In genomic region chr19:55452381-55453325, GRCh38 we compare ENCODE assay signal across 8 cellular contexts. TPM values are rescaled to one million over a fixed set of nuclear protein-coding genes. Genes with fewer than 3 reads are reported as not detected.
A peak's percentile ranks its signal among the peaks of the same experiment; 100 is the strongest.
DNase-seq lines count a peak whose midpoint lies in the region; ATAC-seq and TF ChIP-seq lines count a peak whose summit lies in the region.

No MANE protein-coding gene starts in this region.

- TF ChIP-seq CTCF in fibroblast of mammary gland (conservative IDR thresholded peaks at IDR 0.05; ENCODE audit: control insufficient read depth, insufficient read depth, low read depth, low read length): no peak

- H3K4me3 Mint-ChIP-seq in naive thymus-derived CD8-positive, alpha-beta T cell: peak overlapping the region in 9 of 10 donors; percentile 23 to 84 (median 68)

- POLR2A ChIA-PET in naive thymus-derived CD8-positive, alpha-beta T cell (lab: Charles Lee): interaction anchor here (0.7 to 1.3 kb wide), 3 partner anchors 23 to 199 kb away, joined by 3 to 5 read pairs (median 4); partner anchors contain the start of genes TMEM238 and ZNF628

- H3K9me3 Mint-ChIP-seq in naive thymus-derived CD8-positive, alpha-beta T cell: peaks cover 0 to 2% (median 0%) of the 10 kb centered on the region in 9 donors

- H3K4me1 Mint-ChIP-seq in naive thymus-derived CD8-positive, alpha-beta T cell: peaks cover 14 to 25% (median 18%) of the 10 kb centered on the region in 4 donors

- no peak overlapping the region for H3K4me3 ChIP-seq in fibroblast of mammary gland (ENCODE audit: control insufficient read depth, low read depth, low read length)

- peaks cover 0 to 17% (median 3%) of the 10 kb centered on the region in 3 donors for H3K36me3 Mint-ChIP-seq in naive thymus-derived CD8-positive, alpha-beta T cell

- no peak overlapping the region for H3K27ac Mint-ChIP-seq in naive thymus-derived CD8-positive, alpha-beta T cell

- peak; percentile 38 to 56 for ATAC-seq in naive thymus-derived CD8-positive, alpha-beta T cell
- no peak for ATAC-seq in HG03097 (IDR thresholded peaks at IDR 0.05; ENCODE audit: low FRiP score, unreplicated experiment)
- ATAC-seq in HG02588 (IDR thresholded peaks at IDR 0.05; ENCODE audit: unreplicated experiment): no peak

- H3K27me3 Mint-ChIP-seq in naive thymus-derived CD8-positive, alpha-beta T cell: peaks cover 5 to 27% (median 21%) of the 10 kb centered on the region in 5 donors

- DNase-seq in NCI-H345 (lab: John Stamatoyannopoulos, UW): peak; percentile 32
- DNase-seq in NCI-H345 treated with DMSO at 0.1 percent for 48 hours (lab: John Stamatoyannopoulos, UW; ENCODE audit: unreplicated experiment): no peak
- peak; percentile 95 for DNase-seq in NCI-H2196 (lab: John Stamatoyannopoulos, UW; ENCODE audit: unreplicated experiment)
- DNase-seq in activated T-cell treated with anti-CD3 and anti-CD28 coated beads, Interleukin-2, amount 50 U/mL, for 1 hour: peak; percentile 65
- DNase-seq in fibroblast of mammary gland (ENCODE audit: low read depth): peak; percentile 59
- peak in 6 of 10 donors; percentile 35 to 71 (median 38) for DNase-seq in naive thymus-derived CD8-positive, alpha-beta T cell

RNA-seq across cellular contexts. Expression of gene ISOC2, which starts 8.8 kb away (rescaled TPM):
- total RNA-seq in naive thymus-derived CD8-positive, alpha-beta T cell: 10 to 100 TPM; 10.5 to 11.0 TPM
- polyA plus RNA-seq in naive thymus-derived CD8-positive, alpha-beta T cell: 10 to 100 TPM; 30.5 to 35.6 (median 34.2) TPM

RNA-seq across cellular contexts. Expression of gene SHISA7, which starts 9.6 kb away (rescaled TPM):
- not detected for total RNA-seq in naive thymus-derived CD8-positive, alpha-beta T cell
- polyA plus RNA-seq in naive thymus-derived CD8-positive, alpha-beta T cell: not detected

RNA-seq across cellular contexts. Expression of gene C19orf85, which starts 11.9 kb away (rescaled TPM):
- total RNA-seq in naive thymus-derived CD8-positive, alpha-beta T cell: not detected
- polyA plus RNA-seq in naive thymus-derived CD8-positive, alpha-beta T cell: not detected

RNA-seq across cellular contexts. Expression of gene ZNF628, which starts 23.8 kb away (rescaled TPM):
- total RNA-seq in naive thymus-derived CD8-positive, alpha-beta T cell: 10 to 100 TPM; 13.2 to 15.6 TPM
- polyA plus RNA-seq in naive thymus-derived CD8-positive, alpha-beta T cell: under 1 TPM; 0.26 to 0.42 (median 0.32) TPM

RNA-seq across cellular contexts. Expression of gene NAT14, which starts 32.3 kb away (rescaled TPM):
- 10 to 100 TPM in 1 of 2 experiments, 1 to 10 TPM in 1; 8.0 to 10.4 TPM for total RNA-seq in naive thymus-derived CD8-positive, alpha-beta T cell
- polyA plus RNA-seq in naive thymus-derived CD8-positive, alpha-beta T cell: 1 to 10 TPM; 4.1 to 8.8 (median 7.7) TPM

Comparison
In these comparisons a context has a peak if more than half of its experiments do, and no peak if none do; other contexts are left out.
1. ATAC-seq: peak in naive thymus-derived CD8-positive, alpha-beta T cell (2 of 2); none in HG03097 (single experiment) and HG02588 (single experiment).